Comparison of ENCODE assay signal across 19 cellular contexts in genomic region chr5:76291305-76292077, GRCh38.
DNase-seq lines count a peak whose midpoint lies in the region; TF ChIP-seq lines count a peak whose summit lies in the region.
"Had no signal": no experiment of that assay in that cellular context is flagged by ENCODE, and none has a peak within 500 bp of the region (broad histone marks: within the 10 kb centered on the region; RNA-seq: fewer than 3 reads in every experiment).

No MANE protein-coding gene starts in this region.

- H3K4me1 Mint-ChIP-seq in neural progenitor cell = no peaks in the 10 kb centered on the region

- in situ Hi-C loops in brain microvascular endothelial cell (cut with HindIII; ENCODE audit: low pct_ligation_motif_present, low sequenced_read_pairs) = no loop called here

- H4K20me1 ChIP-seq in KMS-11 (ENCODE audit: insufficient read depth) (no peaks in the 10 kb centered on the region), neural progenitor cell (ENCODE audit: low read depth) (no peaks in the 10 kb centered on the region)

- H3K4me1 ChIP-seq in KMS-11 (ENCODE audit: low read depth, poor library complexity, severe bottlenecking) = peaks cover 68% of the 10 kb centered on the region
- peaks cover 0 to 4% of the 10 kb centered on the region in 2 donors for H3K4me1 ChIP-seq in breast epithelium
- H3K4me1 ChIP-seq in neural progenitor cell = no peaks in the 10 kb centered on the region
- H3K4me1 ChIP-seq: left ventricle myocardium inferior had no signal

- intact Hi-C loops in breast epithelium (cut with DNase I; ENCODE audit: low total_unique reads) = no loop called here

- H3K9me3 Mint-ChIP-seq in neural progenitor cell = no peaks in the 10 kb centered on the region
- H3K9me3 Mint-ChIP-seq: H9 had no signal

- DNase-seq in COLO668 (lab: John Stamatoyannopoulos, UW; ENCODE audit: unreplicated experiment) = peak; percentile 0
- peak in 1 of 2 donors; percentile 23 for DNase-seq in breast epithelium (ENCODE audit: low spot score in 2 of 2)
- DNase-seq in neural progenitor cell (ENCODE audit: low spot score) = no peak
- DNase-seq in brain microvascular endothelial cell = no peak
- DNase-seq in H4 (ENCODE audit: low spot score) = no peak
- DNase-seq in GF-D8 (lab: John Stamatoyannopoulos, UW) = no peak
- no peak for DNase-seq in UCSD-AML1 (lab: John Stamatoyannopoulos, UW; ENCODE audit: unreplicated experiment)
- DNase-seq: activated gamma-delta T cell treated with Interleukin-2 at 50 U/mL for 16 hours, amygdala, foreskin fibroblast, H9, Karpas-422, left ventricle myocardium inferior, NCI-H1436 treated with DMSO at 0.1 percent for 48 hours, NCI-H446, ovary, T-helper 9 cell had no signal

- H3K27me3 ChIP-seq in KMS-11 (ENCODE audit: insufficient read depth, low read depth) = no peaks in the 10 kb centered on the region
- no peaks in the 10 kb centered on the region for H3K27me3 ChIP-seq in breast epithelium
- no peaks in the 10 kb centered on the region for H3K27me3 ChIP-seq in neural progenitor cell
- no peaks in the 10 kb centered on the region for H3K27me3 ChIP-seq in brain microvascular endothelial cell (replicated peaks)
- H3K27me3 ChIP-seq: ovary had no signal

- no peak for TF ChIP-seq POLR2A in breast epithelium (IDR thresholded peaks at IDR 0.05)

- H3K4me3 ChIP-seq in KMS-11 (IDR thresholded peaks at IDR 0.05; ENCODE audit: insufficient read depth, low read depth, low read length) (no peak overlapping the region), breast epithelium (no peak overlapping the region), neural progenitor cell (no peak overlapping the region), brain microvascular endothelial cell (ENCODE audit: low read depth, low read length) (no peak overlapping the region)
- H3K4me3 ChIP-seq: left ventricle myocardium inferior, ovary, skin epidermis had no signal

- H3K9me3 ChIP-seq in breast epithelium (no peaks in the 10 kb centered on the region), neural progenitor cell (ENCODE audit: low read depth) (no peaks in the 10 kb centered on the region)
- H3K9me3 ChIP-seq: left ventricle myocardium inferior, ovary had no signal

- TF ChIP-seq CTCF in KMS-11 (conservative IDR thresholded peaks at IDR 0.05; ENCODE audit: low read depth, low read length) (no peak), breast epithelium (IDR thresholded peaks at IDR 0.05) (no peak), neural progenitor cell (IDR thresholded peaks at IDR 0.05) (no peak), brain microvascular endothelial cell (IDR thresholded peaks at IDR 0.05; ENCODE audit: low read depth, low read length, missing control alignments) (no peak)

- H2AFZ ChIP-seq in KMS-11 (ENCODE audit: low read depth) = no peak overlapping the region
- peak overlapping the region; percentile 42 for H2AFZ ChIP-seq in neural progenitor cell (replicated peaks)

- H3K36me3 Mint-ChIP-seq in neural progenitor cell = peaks cover 12% of the 10 kb centered on the region

- H3K4me2 ChIP-seq in KMS-11 (peak overlapping the region; percentile 45), neural progenitor cell (no peak overlapping the region)

- H3K36me3 ChIP-seq in KMS-11 (ENCODE audit: insufficient read depth) = no peaks in the 10 kb centered on the region
- H3K36me3 ChIP-seq in breast epithelium = no peaks in the 10 kb centered on the region
- no peaks in the 10 kb centered on the region for H3K36me3 ChIP-seq in neural progenitor cell
- no peaks in the 10 kb centered on the region for H3K36me3 ChIP-seq in brain microvascular endothelial cell (replicated peaks)
- H3K36me3 ChIP-seq: left ventricle myocardium inferior, ovary had no signal

- H3K4me3 Mint-ChIP-seq in neural progenitor cell = no peak overlapping the region
- H3K4me3 Mint-ChIP-seq: H9 had no signal

- H3K79me2 ChIP-seq in KMS-11 (ENCODE audit: insufficient read depth, low read depth) (no peaks in the 10 kb centered on the region), neural progenitor cell (ENCODE audit: low read depth) (no peaks in the 10 kb centered on the region)

- H3K27me3 Mint-ChIP-seq in neural progenitor cell (ENCODE audit: insufficient read depth, low read depth) = peaks cover 9% of the 10 kb centered on the region

- no peak overlapping the region for H3K27ac Mint-ChIP-seq in neural progenitor cell
- H3K27ac Mint-ChIP-seq: H9 had no signal

- H3K27ac ChIP-seq in KMS-11 (no peak overlapping the region), breast epithelium (peak overlapping the region; percentile 12 to 41), neural progenitor cell (no peak overlapping the region), brain microvascular endothelial cell (no peak overlapping the region)
- H3K27ac ChIP-seq: left ventricle myocardium inferior, ovary had no signal

- no peaks in the 10 kb centered on the region for H3F3A ChIP-seq in neural progenitor cell (ENCODE audit: low read depth)

- H3K9ac ChIP-seq in KMS-11 (no peak overlapping the region), neural progenitor cell (no peak overlapping the region)

Comparison
In these comparisons a context has a peak if more than half of its experiments do, and no peak if none do; other contexts are left out.
1. H3K27ac ChIP-seq: peak in breast epithelium (2 of 2); none in KMS-11 (single experiment), neural progenitor cell (single experiment) and brain microvascular endothelial cell (single experiment).